In the genomic region with DNA sequence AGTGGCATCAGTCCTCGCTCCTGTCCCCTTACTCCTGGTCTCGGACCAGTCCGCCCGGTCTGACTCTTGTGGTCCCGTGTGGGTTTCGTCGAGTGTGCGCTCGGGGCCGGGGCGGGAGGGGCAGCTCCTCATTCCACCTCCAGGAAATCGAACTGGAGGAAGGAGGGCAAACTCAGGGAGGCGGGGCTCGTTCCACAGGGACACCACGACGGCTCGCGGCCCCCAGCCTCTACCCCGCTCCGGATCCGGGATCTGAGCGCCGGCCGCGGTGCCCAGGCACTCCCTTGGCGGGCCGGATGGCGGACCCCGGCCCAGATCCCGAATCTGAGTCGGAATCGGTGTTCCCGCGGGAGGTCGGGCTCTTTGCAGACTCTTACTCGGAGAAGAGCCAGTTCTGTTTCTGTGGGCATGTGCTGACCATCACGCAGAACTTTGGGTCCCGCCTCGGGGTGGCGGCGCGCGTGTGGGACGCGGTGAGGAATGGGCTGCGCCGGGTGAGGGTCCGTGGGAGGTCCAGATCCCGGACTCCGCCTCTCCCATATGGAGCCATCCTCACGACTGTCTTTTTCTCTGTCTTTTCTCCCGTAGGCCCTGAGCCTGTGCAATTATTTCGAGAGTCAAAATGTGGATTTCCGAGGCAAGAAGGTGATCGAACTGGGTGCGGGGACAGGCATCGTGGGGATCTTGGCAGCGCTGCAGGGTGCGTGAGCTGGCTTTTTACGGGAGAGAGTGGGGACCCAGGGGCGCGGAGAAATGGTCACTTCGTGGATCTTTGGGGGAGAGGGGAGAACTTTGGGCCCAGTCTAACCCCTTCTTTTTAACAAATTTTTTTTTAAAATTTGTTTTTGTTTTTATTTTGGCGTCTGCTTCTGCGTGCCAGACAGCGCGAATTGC, we compare ENCODE assay signal across 1 cellular context.
TF ChIP-seq lines count a peak whose summit lies in the region.

TSS of gene EEF1AKMT3 (plus strand) at position 186 of the 894 bp plus-strand sequence. CDS start at position 297, 111 bp downstream.

TF ChIP-seq in HEK293, 187 proteins besides CTCF, POLR2A, EP300 and RAD21 (continued from another document and continues in another):
- TF ChIP-seq ZNF214 (tag by site-specific recombination; IDR thresholded peaks at IDR 0.05; ENCODE audit: borderline replicate concordance): no peak
- no peak for TF ChIP-seq ZNF747 (tag by site-specific recombination; IDR thresholded peaks at IDR 0.05)
- TF ChIP-seq ZNF174 (tag by site-specific recombination; IDR thresholded peaks at IDR 0.05): no peak
- no peak for TF ChIP-seq KLF10 (tag by site-specific recombination; IDR thresholded peaks at IDR 0.05)
- TF ChIP-seq ZNF311 (tag by site-specific recombination; IDR thresholded peaks at IDR 0.05; ENCODE audit: borderline replicate concordance): no peak
- no peak; the same call in 1 of the 2 replicates for TF ChIP-seq WT1 (tag by site-specific recombination; IDR thresholded peaks at IDR 0.05)
- no peak for TF ChIP-seq ZNF266 (tag by site-specific recombination; IDR thresholded peaks at IDR 0.05; ENCODE audit: low read depth)
- peak; percentile 60; the same call in 1 of the 2 replicates for TF ChIP-seq ZBTB48 (tag by site-specific recombination; IDR thresholded peaks at IDR 0.05)
- no peak for TF ChIP-seq SP7 (tag by site-specific recombination; IDR thresholded peaks at IDR 0.05)
- TF ChIP-seq ZNF112 (tag by site-specific recombination; IDR thresholded peaks at IDR 0.05): no peak
- TF ChIP-seq TSHZ1 (tag by site-specific recombination; IDR thresholded peaks at IDR 0.05; ENCODE audit: borderline replicate concordance): no peak
- TF ChIP-seq SP2 (tag by site-specific recombination; IDR thresholded peaks at IDR 0.05): peak; percentile 48
- no peak for TF ChIP-seq ZNF658 (tag by site-specific recombination; IDR thresholded peaks at IDR 0.05)
- 0 out of 2 replicates have a peak, but pooled peaks have one; percentile 12 for TF ChIP-seq GLI4 (tag by site-specific recombination; IDR thresholded peaks at IDR 0.05)
- TF ChIP-seq ZNF335 (tag by site-specific recombination; conservative IDR thresholded peaks at IDR 0.05): peak; percentile 97
- no peak for TF ChIP-seq ZNF24 (tag by site-specific recombination; IDR thresholded peaks at IDR 0.05)
- no peak for TF ChIP-seq ZNF76 (tag by site-specific recombination; IDR thresholded peaks at IDR 0.05; ENCODE audit: borderline replicate concordance, low read depth)
- TF ChIP-seq ZNF692 (tag by site-specific recombination; IDR thresholded peaks at IDR 0.05): no peak
- no peak for TF ChIP-seq ZNF157 (tag by site-specific recombination; IDR thresholded peaks at IDR 0.05)
- TF ChIP-seq EGR2 (tag by site-specific recombination; IDR thresholded peaks at IDR 0.05; ENCODE audit: low read depth): 0 out of 2 replicates have a peak, but pooled peaks have one; percentile 19
- TF ChIP-seq ZNF202 (tag by site-specific recombination; IDR thresholded peaks at IDR 0.05; ENCODE audit: borderline replicate concordance): no peak
- no peak for TF ChIP-seq SALL2 (tag by site-specific recombination; IDR thresholded peaks at IDR 0.05; ENCODE audit: borderline replicate concordance)
- TF ChIP-seq ZNF114 (tag by site-specific recombination; IDR thresholded peaks at IDR 0.05): no peak
- TF ChIP-seq ZNF777 (tag by site-specific recombination; IDR thresholded peaks at IDR 0.05; ENCODE audit: borderline replicate concordance): peak; percentile 85
- TF ChIP-seq GFI1B (tag by site-specific recombination; IDR thresholded peaks at IDR 0.05): no peak
- peak; percentile 12 for TF ChIP-seq PATZ1 (tag by site-specific recombination; IDR thresholded peaks at IDR 0.05)
- TF ChIP-seq, protein P1, sequence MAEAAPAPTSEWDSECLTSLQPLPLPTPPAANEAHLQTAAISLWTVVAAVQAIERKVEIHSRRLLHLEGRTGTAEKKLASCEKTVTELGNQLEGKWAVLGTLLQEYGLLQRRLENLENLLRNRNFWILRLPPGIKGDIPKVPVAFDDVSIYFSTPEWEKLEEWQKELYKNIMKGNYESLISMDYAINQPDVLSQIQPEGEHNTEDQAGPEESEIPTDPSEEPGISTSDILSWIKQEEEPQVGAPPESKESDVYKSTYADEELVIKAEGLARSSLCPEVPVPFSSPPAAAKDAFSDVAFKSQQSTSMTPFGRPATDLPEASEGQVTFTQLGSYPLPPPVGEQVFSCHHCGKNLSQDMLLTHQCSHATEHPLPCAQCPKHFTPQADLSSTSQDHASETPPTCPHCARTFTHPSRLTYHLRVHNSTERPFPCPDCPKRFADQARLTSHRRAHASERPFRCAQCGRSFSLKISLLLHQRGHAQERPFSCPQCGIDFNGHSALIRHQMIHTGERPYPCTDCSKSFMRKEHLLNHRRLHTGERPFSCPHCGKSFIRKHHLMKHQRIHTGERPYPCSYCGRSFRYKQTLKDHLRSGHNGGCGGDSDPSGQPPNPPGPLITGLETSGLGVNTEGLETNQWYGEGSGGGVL (tag by site-specific recombination; IDR thresholded peaks at IDR 0.05): peak; percentile 69
- no peak for TF ChIP-seq ZNF791 (tag by site-specific recombination; IDR thresholded peaks at IDR 0.05)
- no peak for TF ChIP-seq ZNF548 (tag by site-specific recombination; IDR thresholded peaks at IDR 0.05)
- peak; percentile 52; the same call in 1 of the 2 replicates for TF ChIP-seq ZBTB8A (tag by site-specific recombination; IDR thresholded peaks at IDR 0.05)
- no peak for TF ChIP-seq ZNF560 (tag by site-specific recombination; IDR thresholded peaks at IDR 0.05; ENCODE audit: borderline replicate concordance)
- no peak for TF ChIP-seq ZNF510 (tag by site-specific recombination; IDR thresholded peaks at IDR 0.05; ENCODE audit: insufficient replicate concordance)
- TF ChIP-seq ZNF221 (tag by site-specific recombination; IDR thresholded peaks at IDR 0.05; ENCODE audit: borderline replicate concordance): no peak
- no peak for TF ChIP-seq ZNF26 (tag by site-specific recombination; IDR thresholded peaks at IDR 0.05)
- TF ChIP-seq ZNF514 (tag by site-specific recombination; IDR thresholded peaks at IDR 0.05): no peak
- TF ChIP-seq ZNF654 (tag by site-specific recombination; IDR thresholded peaks at IDR 0.05; ENCODE audit: low read depth): no peak
- TF ChIP-seq, protein P2, sequence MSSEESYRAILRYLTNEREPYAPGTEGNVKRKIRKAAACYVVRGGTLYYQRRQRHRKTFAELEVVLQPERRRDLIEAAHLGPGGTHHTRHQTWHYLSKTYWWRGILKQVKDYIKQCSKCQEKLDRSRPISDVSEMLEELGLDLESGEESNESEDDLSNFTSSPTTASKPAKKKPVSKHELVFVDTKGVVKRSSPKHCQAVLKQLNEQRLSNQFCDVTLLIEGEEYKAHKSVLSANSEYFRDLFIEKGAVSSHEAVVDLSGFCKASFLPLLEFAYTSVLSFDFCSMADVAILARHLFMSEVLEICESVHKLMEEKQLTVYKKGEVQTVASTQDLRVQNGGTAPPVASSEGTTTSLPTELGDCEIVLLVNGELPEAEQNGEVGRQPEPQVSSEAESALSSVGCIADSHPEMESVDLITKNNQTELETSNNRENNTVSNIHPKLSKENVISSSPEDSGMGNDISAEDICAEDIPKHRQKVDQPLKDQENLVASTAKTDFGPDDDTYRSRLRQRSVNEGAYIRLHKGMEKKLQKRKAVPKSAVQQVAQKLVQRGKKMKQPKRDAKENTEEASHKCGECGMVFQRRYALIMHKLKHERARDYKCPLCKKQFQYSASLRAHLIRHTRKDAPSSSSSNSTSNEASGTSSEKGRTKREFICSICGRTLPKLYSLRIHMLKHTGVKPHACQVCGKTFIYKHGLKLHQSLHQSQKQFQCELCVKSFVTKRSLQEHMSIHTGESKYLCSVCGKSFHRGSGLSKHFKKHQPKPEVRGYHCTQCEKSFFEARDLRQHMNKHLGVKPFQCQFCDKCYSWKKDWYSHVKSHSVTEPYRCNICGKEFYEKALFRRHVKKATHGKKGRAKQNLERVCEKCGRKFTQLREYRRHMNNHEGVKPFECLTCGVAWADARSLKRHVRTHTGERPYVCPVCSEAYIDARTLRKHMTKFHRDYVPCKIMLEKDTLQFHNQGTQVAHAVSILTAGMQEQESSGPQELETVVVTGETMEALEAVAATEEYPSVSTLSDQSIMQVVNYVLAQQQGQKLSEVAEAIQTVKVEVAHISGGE (tag by site-specific recombination; conservative IDR thresholded peaks at IDR 0.05; ENCODE audit: low read depth): peak; percentile 40; the same call in 1 of the 2 replicates
- no peak for TF ChIP-seq ZNF544 (tag by site-specific recombination; IDR thresholded peaks at IDR 0.05)
- no peak for TF ChIP-seq ZNF211 (tag by site-specific recombination; IDR thresholded peaks at IDR 0.05; ENCODE audit: low read depth)
- no peak for TF ChIP-seq ZNF223 (tag by site-specific recombination; IDR thresholded peaks at IDR 0.05)
- TF ChIP-seq ZNF423 (tag by site-specific recombination; IDR thresholded peaks at IDR 0.05): peak; percentile 2; the same call in 1 of the 2 replicates
- no peak for TF ChIP-seq OSR2 (tag by site-specific recombination; IDR thresholded peaks at IDR 0.05)
- peak; percentile 52; the same call in 1 of the 2 replicates for TF ChIP-seq ZNF341 (tag by site-specific recombination; IDR thresholded peaks at IDR 0.05; ENCODE audit: low read depth)
- TF ChIP-seq FEZF1 (tag by site-specific recombination; IDR thresholded peaks at IDR 0.05): 0 out of 2 replicates have a peak, but pooled peaks have one; percentile 10
- TF ChIP-seq ZNF529 (tag by site-specific recombination; IDR thresholded peaks at IDR 0.05; ENCODE audit: insufficient replicate concordance): no peak
- no peak for TF ChIP-seq ZNF677 (tag by site-specific recombination; IDR thresholded peaks at IDR 0.05)
- TF ChIP-seq ZFHX2 (tag by site-specific recombination; conservative IDR thresholded peaks at IDR 0.05): peak; percentile 55
- no peak for TF ChIP-seq ZNF48 (tag by site-specific recombination; IDR thresholded peaks at IDR 0.05)
- TF ChIP-seq ZFP37 (tag by site-specific recombination; IDR thresholded peaks at IDR 0.05): peak; percentile 33; the same call in 1 of the 2 replicates
- 0 out of 2 replicates have a peak, but pooled peaks have one; percentile 34 for TF ChIP-seq BCL11A (tag by site-specific recombination; IDR thresholded peaks at IDR 0.05; ENCODE audit: low read depth)
- no peak for TF ChIP-seq SCRT1 (tag by site-specific recombination; IDR thresholded peaks at IDR 0.05; ENCODE audit: borderline replicate concordance)
- TF ChIP-seq ZNF670 (tag by site-specific recombination; IDR thresholded peaks at IDR 0.05; ENCODE audit: low read depth): no peak
- peak; percentile 74 for TF ChIP-seq GLIS2 (tag by site-specific recombination; IDR thresholded peaks at IDR 0.05)
- no peak for TF ChIP-seq ZBTB20 (tag by site-specific recombination; IDR thresholded peaks at IDR 0.05)
